ENCODE assay signal across 8 cellular contexts in genomic region chr21:37257967-37258877, GRCh38. TPM values are rescaled to one million over a fixed set of nuclear protein-coding genes. Genes with fewer than 3 reads are reported as not detected.
DNase-seq lines count a peak whose midpoint lies in the region; ATAC-seq and TF ChIP-seq lines count a peak whose summit lies in the region.

No MANE protein-coding gene starts in this region.

- H3K36me3 ChIP-seq in ovary (no peaks in the 10 kb centered on the region), tibial artery (no peaks in the 10 kb centered on the region)

- in situ Hi-C loops in Caki2 (cut with HindIII; ENCODE audit: low pct_unique_long_range_greater_than_20kb, low sequenced_read_pairs), result no loop called here

- H3K4me1 Mint-ChIP-seq in glutamatergic neuron (ENCODE audit: low read depth, unreplicated experiment), result peaks cover 14% of the 10 kb centered on the region

- H3K27me3 ChIP-seq in ovary (no peaks in the 10 kb centered on the region), tibial artery (no peaks in the 10 kb centered on the region)

- H3K9me3 Mint-ChIP-seq in glutamatergic neuron (ENCODE audit: unreplicated experiment), result peaks cover 11% of the 10 kb centered on the region

- H3K4me3 Mint-ChIP-seq in glutamatergic neuron (ENCODE audit: unreplicated experiment), result peak overlapping the region; percentile 98

- whole genome bisulfite sequencing in ovary, 3 donors, result 3 to 6% (median 3%) methylated on average over 54 to 55 of the region's 55 CpGs

- H3K4me1 ChIP-seq in ovary (ENCODE audit: insufficient read depth), result peaks cover 4% of the 10 kb centered on the region
- peaks cover 0 to 22% (median 15%) of the 10 kb centered on the region in 4 donors for H3K4me1 ChIP-seq in tibial artery

- peak; percentile 15 for TF ChIP-seq POLR2A in ovary (IDR thresholded peaks at IDR 0.05)

- intact Hi-C loops in ovary (cut with DNase I), result no loop called here
- intact Hi-C loops in tibial artery (cut with DNase I; ENCODE audit: low total_unique reads), result loop anchor here (5.0 kb wide), 1 partner anchor 51 kb away; no protein-coding TSS in a partner anchor

- DNase-seq in Caki2 (ENCODE audit: low read depth) (peak; percentile 85), SHP77 treated with DMSO at 0.1 percent for 48 hours (lab: John Stamatoyannopoulos, UW) (peak; percentile 72), glutamatergic neuron (peak; percentile 70), ovary (peak; percentile 55 to 79 (median 69)), tibial artery (peak in 1 of 2 donors; percentile 72)
- DNase-seq in Jurkat, Clone E6-1 (ENCODE audit: low read depth, low spot score), result peak; percentile 89
- peak; percentile 50 to 63 (median 55) for DNase-seq in activated naive CD4-positive, alpha-beta T cell (lab: John Stamatoyannopoulos, UW)

- H3K9me3 ChIP-seq in ovary (no peaks in the 10 kb centered on the region), tibial artery (no peaks in the 10 kb centered on the region)

- peak overlapping the region; percentile 53 to 56 for H3K27ac ChIP-seq in ovary
- peak overlapping the region; percentile 65 to 76 for H3K27ac ChIP-seq in tibial artery

- TF ChIP-seq EP300 in ovary (IDR thresholded peaks at IDR 0.05), result no peak

- TF ChIP-seq CTCF in glutamatergic neuron (IDR thresholded peaks at IDR 0.05; ENCODE audit: partially characterized antibody, unreplicated experiment) (no peak), ovary (IDR thresholded peaks at IDR 0.05) (no peak), tibial artery (IDR thresholded peaks at IDR 0.05) (no peak)

- H3K27me3 Mint-ChIP-seq in glutamatergic neuron (ENCODE audit: unreplicated experiment), result peaks cover 2% of the 10 kb centered on the region

- H3K4me3 ChIP-seq in Jurkat, Clone E6-1 (ENCODE audit: low read length), result peak overlapping the region; percentile 60
- peak overlapping the region; percentile 45 for H3K4me3 ChIP-seq in ovary
- peak overlapping the region; percentile 51 to 69 for H3K4me3 ChIP-seq in tibial artery

- no peaks in the 10 kb centered on the region for H3K36me3 Mint-ChIP-seq in glutamatergic neuron (ENCODE audit: unreplicated experiment)

- peak overlapping the region; percentile 98 for H3K27ac Mint-ChIP-seq in glutamatergic neuron (ENCODE audit: unreplicated experiment)

- peak; percentile 60 for ATAC-seq in GM21515 (IDR thresholded peaks at IDR 0.05; ENCODE audit: unreplicated experiment)

RNA-seq across cellular contexts. Expression of gene VPS26C, which starts 8.9 kb away (rescaled TPM):
- total RNA-seq in Caki2 (2014; rRNA removed; shearing (Covaris generic); ENCODE audit: low replicate concordance), result 71.3 and 124 TPM in 2 replicates
- polyA plus RNA-seq in Jurkat, Clone E6-1 (2012; ENCODE audit: insufficient read depth, insufficient read length), result 42.9 TPM
- 60.3 TPM for total RNA-seq in glutamatergic neuron (ENCODE audit: unreplicated experiment)
- total RNA-seq in ovary, result 10 to 100 TPM; 23.8 to 38.4 (median 33.9) TPM
- polyA plus RNA-seq in ovary, result 10 to 100 TPM; 16.3 to 47.7 TPM
